ENCODE assay signal across 15 cellular contexts in the genomic region with DNA sequence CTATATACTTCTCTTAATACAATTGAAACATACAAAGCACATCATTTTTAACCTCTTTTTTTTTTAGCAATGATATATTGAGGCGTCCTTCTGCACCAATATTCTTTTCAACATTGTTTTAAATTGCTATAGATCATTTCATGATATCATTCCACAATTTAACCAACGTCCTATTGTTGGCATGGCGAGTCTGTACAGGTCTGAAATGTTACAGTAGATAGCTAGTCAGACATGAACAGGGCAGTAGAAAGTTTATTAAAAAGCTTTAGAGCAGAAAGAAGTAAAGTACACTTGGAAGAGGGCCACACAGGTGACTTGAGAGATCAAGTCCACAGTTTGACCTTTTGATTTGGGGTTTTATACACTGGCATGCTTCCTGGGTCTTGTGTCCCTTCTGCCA.
A peak's percentile ranks its signal among the peaks of the same experiment; 100 is the strongest.
DNase-seq lines count a peak whose midpoint lies in the region; ATAC-seq and TF ChIP-seq lines count a peak whose summit lies in the region.
"Had no signal": no experiment of that assay in that cellular context is flagged by ENCODE, and none has a peak within 500 bp of the region (broad histone marks: within the 10 kb centered on the region; RNA-seq: fewer than 3 reads in every experiment).

No MANE protein-coding gene starts in this region.

- no peak overlapping the region for H2AFZ ChIP-seq in IMR-90 (replicated peaks; ENCODE audit: low read length, poor library complexity)

- H4K8ac ChIP-seq in IMR-90 (ENCODE audit: low read depth in 2 of 2, low read length in 2 of 2): no peak overlapping the region; a peak in 1 of 4 replicates

- TF ChIP-seq RAD21 in IMR-90 (IDR thresholded peaks at IDR 0.05; ENCODE audit: low read length): no peak

- DNase-seq in IMR-90 (no peak), mesothelial cell of epicardium (ENCODE audit: low spot score in 2 of 2, unreplicated experiment in 2 of 2) (no peak), DMS 273 (lab: John Stamatoyannopoulos, UW; ENCODE audit: unreplicated experiment) (no peak), NCI-H2196 treated with DMSO at 0.1 percent for 48 hours (lab: John Stamatoyannopoulos, UW; ENCODE audit: unreplicated experiment) (no peak)
- DNase-seq: C1 segment of cervical spinal cord; Calu3; CD4-positive, alpha-beta T cell; DMS79; GOT3 had no signal

- H3K27me3 ChIP-seq in IMR-90 (ENCODE audit: control insufficient read depth, insufficient read depth, low read length): no peaks in the 10 kb centered on the region

- in situ Hi-C loops in IMR-90 (cut with MboI; ENCODE audit: low sequenced_read_pairs): loop anchor here (25.0 kb wide), 3 partner anchors 526 to 1526 kb away; a partner anchor contains a TSS

- peaks cover 18% of the 10 kb centered on the region for H3K4me1 ChIP-seq in IMR-90 (ENCODE audit: control insufficient read depth, insufficient read depth, low read length)

- H2BK5ac ChIP-seq in IMR-90 (ENCODE audit: low read depth, low read length, poor library complexity, severe bottlenecking): no peak overlapping the region

- intact Hi-C loops in IMR-90 (cut with micrococcal nuclease): no loop called here

- H3K9me3 Mint-ChIP-seq in mesothelial cell of epicardium: no peaks in the 10 kb centered on the region
- H3K9me3 Mint-ChIP-seq: CD4-positive, alpha-beta T cell had no signal

- dilution Hi-C loops in IMR-90 (cut with HindIII; ENCODE audit: low sequenced_read_pairs, unreplicated experiment): no loop called here

- H3K9ac ChIP-seq in IMR-90 (ENCODE audit: low read depth, low read length): no peak overlapping the region

- H3K23ac ChIP-seq in IMR-90 (ENCODE audit: low read depth, low read length): no peak overlapping the region

- H2AK9ac ChIP-seq in IMR-90 (replicated peaks; ENCODE audit: low read depth, low read length, poor library complexity): no peak overlapping the region

- H2BK120ac ChIP-seq in IMR-90 (ENCODE audit: low read depth, low read length): peak overlapping the region; percentile 72; the same call in 1 of the 2 replicates

- no peak overlapping the region for H3K27ac ChIP-seq in IMR-90 (ENCODE audit: insufficient read depth, low read length)

- peaks cover 78% of the 10 kb centered on the region for H3K4me1 Mint-ChIP-seq in mesothelial cell of epicardium
- H3K4me1 Mint-ChIP-seq: B cell had no signal

- H3K27me3 Mint-ChIP-seq in mesothelial cell of epicardium (ENCODE audit: low read depth): no peaks in the 10 kb centered on the region
- H3K27me3 Mint-ChIP-seq: B cell; CD4-positive, alpha-beta T cell had no signal

- TF ChIP-seq POLR2A in IMR-90 (IDR thresholded peaks at IDR 0.05; ENCODE audit: low read depth, low read length): no peak

- H3K56ac ChIP-seq in IMR-90 (ENCODE audit: extremely low read depth, insufficient read depth, low read length): no peak overlapping the region

- H4K91ac ChIP-seq in IMR-90 (ENCODE audit: insufficient read depth, low read depth, low read length): peak overlapping the region; percentile 16; the same call in 1 of the 2 replicates

- no CpG with 5 or more reads among the region's 3 CpGs for WGBS in IMR-90 (ENCODE audit: extremely low coverage in 2 of 2, insufficient read length in 1 of 2), 2 experiments

- H3K14ac ChIP-seq in IMR-90 (replicated peaks; ENCODE audit: low read depth, low read length): peak overlapping the region; percentile 19; the same call in 1 of the 2 replicates

- 0 out of 2 replicates have a peak, but pooled peaks cover 4% of the 10 kb centered on the region for H3K9me1 ChIP-seq in IMR-90 (ENCODE audit: insufficient read depth, low read length)

- H2AK5ac ChIP-seq in IMR-90 (ENCODE audit: low read depth, low read length): 0 out of 2 replicates have a peak overlapping the region, but pooled peaks have one; percentile 20

- H3K4ac ChIP-seq in IMR-90 (ENCODE audit: low read depth, low read length): peak overlapping the region; percentile 40; the same call in 1 of the 2 replicates

- H3K4me3 ChIP-seq in IMR-90 (ENCODE audit: insufficient read depth, low read depth, low read length): no peak overlapping the region
- H3K4me3 ChIP-seq: GM12878, HAP-1 had no signal

- H3K36me3 ChIP-seq in IMR-90 (ENCODE audit: control insufficient read depth, insufficient read depth, low read length): no peaks in the 10 kb centered on the region
- H3K36me3 ChIP-seq: HAP-1 had no signal

- no peak overlapping the region; the same call in 1 of the 2 replicates for H2BK20ac ChIP-seq in IMR-90 (ENCODE audit: low read depth, low read length)

- CTCF ChIA-PET in IMR-90 (lab: Yijun Ruan, JAX): interaction anchor here (1.4 kb wide), 1 partner anchor 8 kb away, joined by 3 read pairs; no protein-coding TSS in a partner anchor

- H3K79me1 ChIP-seq in IMR-90 (ENCODE audit: low read depth in 1 of 2, low read length in 2 of 2): peaks cover 0 to 3% of the 10 kb centered on the region in 2 experiments; a peak in 1 of 4 replicates

- no peak overlapping the region for H3K4me2 ChIP-seq in IMR-90 (ENCODE audit: low read depth, low read length)

- ATAC-seq in IMR-90 (ENCODE audit: low read depth): no peak
- peak; percentile 28 for ATAC-seq in esophagus mucosa
- ATAC-seq in HG03097 (IDR thresholded peaks at IDR 0.05; ENCODE audit: low FRiP score, unreplicated experiment): no peak
- no peak for ATAC-seq in GM21367 (IDR thresholded peaks at IDR 0.05; ENCODE audit: unreplicated experiment)
- ATAC-seq: GM12878 had no signal

- no peak overlapping the region for H3K18ac ChIP-seq in IMR-90 (ENCODE audit: low read depth, low read length)

- no peaks in the 10 kb centered on the region for H4K20me1 ChIP-seq in IMR-90 (ENCODE audit: insufficient read depth, low read length)

- BruUV-seq in IMR-90 (replicated peaks; lab: Mats Ljungman, UMichigan): no TSS peak

- no peaks in the 10 kb centered on the region for H3K9me3 ChIP-seq in IMR-90 (ENCODE audit: control insufficient read depth, insufficient read depth, low read length)
- H3K9me3 ChIP-seq: HAP-1 had no signal

- no peak for TF ChIP-seq CTCF in IMR-90 (conservative IDR thresholded peaks at IDR 0.05; ENCODE audit: low read depth, low read length)
- no peak for TF ChIP-seq CTCF in mesothelial cell of epicardium (IDR thresholded peaks at IDR 0.05; ENCODE audit: unreplicated experiment)

- peak overlapping the region; percentile 66 for H3K27ac Mint-ChIP-seq in mesothelial cell of epicardium
- H3K27ac Mint-ChIP-seq: B cell; CD4-positive, alpha-beta T cell had no signal

- no peaks in the 10 kb centered on the region for H3K36me3 Mint-ChIP-seq in mesothelial cell of epicardium

- H4K5ac ChIP-seq in IMR-90 (ENCODE audit: low read depth, low read length): no peak overlapping the region

- H3K4me3 Mint-ChIP-seq in mesothelial cell of epicardium: no peak overlapping the region
- H3K4me3 Mint-ChIP-seq: B cell; CD4-positive, alpha-beta T cell had no signal

- H2BK15ac ChIP-seq in IMR-90 (ENCODE audit: low read depth, low read length): 0 out of 3 replicates have a peak overlapping the region, but pooled peaks have one; percentile 10

- POLR2A ChIA-PET in IMR-90 (lab: Charles Lee; ENCODE audit: unreplicated experiment): no interaction called here

TF ChIP-seq in IMR-90, 13 proteins besides CTCF, POLR2A, EP300 and RAD21:
- no peak for TF ChIP-seq MXI1 (IDR thresholded peaks at IDR 0.05; ENCODE audit: borderline replicate concordance, low read depth, low read length)
- no peak for TF ChIP-seq NFE2L2 (IDR thresholded peaks at IDR 0.05; ENCODE audit: low read depth, low read length)
- TF ChIP-seq, protein P1, sequence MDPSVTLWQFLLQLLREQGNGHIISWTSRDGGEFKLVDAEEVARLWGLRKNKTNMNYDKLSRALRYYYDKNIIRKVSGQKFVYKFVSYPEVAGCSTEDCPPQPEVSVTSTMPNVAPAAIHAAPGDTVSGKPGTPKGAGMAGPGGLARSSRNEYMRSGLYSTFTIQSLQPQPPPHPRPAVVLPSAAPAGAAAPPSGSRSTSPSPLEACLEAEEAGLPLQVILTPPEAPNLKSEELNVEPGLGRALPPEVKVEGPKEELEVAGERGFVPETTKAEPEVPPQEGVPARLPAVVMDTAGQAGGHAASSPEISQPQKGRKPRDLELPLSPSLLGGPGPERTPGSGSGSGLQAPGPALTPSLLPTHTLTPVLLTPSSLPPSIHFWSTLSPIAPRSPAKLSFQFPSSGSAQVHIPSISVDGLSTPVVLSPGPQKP (IDR thresholded peaks at IDR 0.05; ENCODE audit: borderline replicate concordance, low read depth, low read length): no peak
- TF ChIP-seq CEBPB (IDR thresholded peaks at IDR 0.05; ENCODE audit: low read depth, low read length): no peak
- TF ChIP-seq, protein P2, sequence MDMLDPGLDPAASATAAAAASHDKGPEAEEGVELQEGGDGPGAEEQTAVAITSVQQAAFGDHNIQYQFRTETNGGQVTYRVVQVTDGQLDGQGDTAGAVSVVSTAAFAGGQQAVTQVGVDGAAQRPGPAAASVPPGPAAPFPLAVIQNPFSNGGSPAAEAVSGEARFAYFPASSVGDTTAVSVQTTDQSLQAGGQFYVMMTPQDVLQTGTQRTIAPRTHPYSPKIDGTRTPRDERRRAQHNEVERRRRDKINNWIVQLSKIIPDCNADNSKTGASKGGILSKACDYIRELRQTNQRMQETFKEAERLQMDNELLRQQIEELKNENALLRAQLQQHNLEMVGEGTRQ (IDR thresholded peaks at IDR 0.05; ENCODE audit: low read depth, low read length): no peak
- no peak for TF ChIP-seq SMC3 (IDR thresholded peaks at IDR 0.05; ENCODE audit: low read depth, low read length)
- no peak for TF ChIP-seq RFX5 (IDR thresholded peaks at IDR 0.05; ENCODE audit: low read depth, low read length)
- no peak for TF ChIP-seq FOS (IDR thresholded peaks at IDR 0.05; ENCODE audit: low read depth, low read length)
- TF ChIP-seq MAZ (IDR thresholded peaks at IDR 0.05; ENCODE audit: borderline replicate concordance, low read depth, low read length): no peak
- TF ChIP-seq BHLHE40 (IDR thresholded peaks at IDR 0.05; ENCODE audit: low read depth, low read length): no peak
- TF ChIP-seq MAFK (IDR thresholded peaks at IDR 0.05; ENCODE audit: low read depth, low read length): no peak
- TF ChIP-seq CHD1 (IDR thresholded peaks at IDR 0.05; ENCODE audit: low read depth, low read length): no peak
- TF ChIP-seq RCOR1 (IDR thresholded peaks at IDR 0.05; ENCODE audit: insufficient replicate concordance, low read length): no peak
